ENCODE assay signal across 1 cellular context in genomic region chr14:61619494-61619893, GRCh38.
TF ChIP-seq lines count a peak whose summit lies in the region.

No MANE protein-coding gene starts in this region.

TF ChIP-seq in HepG2, 621 proteins besides CTCF, POLR2A, EP300 and RAD21 (continued from another document):
- TF ChIP-seq TBL1XR1 (IDR thresholded peaks at IDR 0.05; ENCODE audit: borderline replicate concordance, low read length, partially characterized antibody) (no peak), TCF12 (IDR thresholded peaks at IDR 0.05) (no peak), TCF12 (CRISPR knock-in tag; IDR thresholded peaks at IDR 0.05) (no peak), ZNF616 (CRISPR knock-in tag; IDR thresholded peaks at IDR 0.05; ENCODE audit: low read depth) (no peak), PBX3 (CRISPR knock-in tag; IDR thresholded peaks at IDR 0.05; ENCODE audit: borderline replicate concordance) (no peak)
